In the genomic region with DNA sequence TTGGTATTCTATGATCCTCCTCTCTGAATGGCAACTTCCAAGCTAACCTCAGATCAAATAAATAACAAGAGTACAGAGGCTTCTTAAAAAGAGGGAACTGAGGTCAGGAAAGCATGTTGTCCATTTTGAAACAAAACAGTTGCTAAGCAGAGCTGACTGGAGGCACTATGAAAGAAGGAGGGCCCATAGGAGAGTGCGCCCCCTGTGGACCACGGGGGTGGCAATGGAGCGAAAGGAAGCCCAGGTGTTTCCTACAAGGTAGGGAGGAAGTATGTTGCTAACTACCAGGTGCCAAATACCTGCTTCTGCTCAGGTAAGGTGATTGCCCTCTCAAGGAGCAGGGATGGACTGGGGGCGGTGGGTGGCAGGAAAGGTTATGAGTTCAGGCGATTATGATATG, we compare ENCODE assay signal across 12 cellular contexts.
DNase-seq lines count a peak whose midpoint lies in the region; ATAC-seq, FAIRE-seq and TF ChIP-seq lines count a peak whose summit lies in the region.
"Had no signal": no experiment of that assay in that cellular context is flagged by ENCODE, and none has a peak within 500 bp of the region (broad histone marks: within the 10 kb centered on the region; RNA-seq: fewer than 3 reads in every experiment).

No MANE protein-coding gene starts in this region.

- RAD21 ChIA-PET in GM12878 (lab: Charles Lee; ENCODE audit: unreplicated experiment): no interaction called here

- in situ Hi-C loops in GM12878 (cut with MboI): no loop called here

- H3K9me3 ChIP-seq in GM12878 (replicated peaks; ENCODE audit: control insufficient read depth, insufficient read depth, low read length): no peaks in the 10 kb centered on the region
- H3K9me3 ChIP-seq: mucosa of descending colon had no signal

- POLR2A ChIA-PET in GM12878 (lab: Charles Lee): no interaction called here

- no peak overlapping the region for H3K4me3 ChIP-seq in HFF-Myc (replicated peaks; ENCODE audit: low read depth, low read length)
- no peak overlapping the region for H3K4me3 ChIP-seq in GM12878
- H3K4me3 ChIP-seq: mucosa of descending colon had no signal

- H3K4me3 Mint-ChIP-seq in activated T-cell treated with anti-CD3 and anti-CD28 coated beads, Interleukin-2, amount 50 U/mL, for 72 hours: no peak overlapping the region
- H3K4me3 Mint-ChIP-seq in activated T-cell treated with anti-CD3 and anti-CD28 coated beads, Interleukin-2, amount 50 U/mL, for 4 hours: no peak overlapping the region
- H3K4me3 Mint-ChIP-seq in osteocyte (ENCODE audit: unreplicated experiment): no peak overlapping the region
- H3K4me3 Mint-ChIP-seq: activated naive CD8-positive, alpha-beta T cell; stimulated activated naive B cell treated with anti-CD40 and anti-IgM and Interleukin-4, amounts not matched to agents 10 μg/mL and 1 μg/mL and 100 μg/mL, for 72 hours had no signal

- TF ChIP-seq RAD21 in GM12878 (IDR thresholded peaks at IDR 0.05; ENCODE audit: insufficient read depth, low read depth, low read length): 0 out of 2 replicates have a peak, but pooled peaks have one; percentile 25

- TF ChIP-seq CTCF in HFF-Myc (IDR thresholded peaks at IDR 0.05; ENCODE audit: low read depth, low read length, missing control alignments) (peak; percentile 30), GM12878 (IDR thresholded peaks at IDR 0.05 in 2 of 3, conservative IDR thresholded peaks at IDR 0.05 in 1 of 3; ENCODE audit: control insufficient read depth in 2 of 3, extremely low read depth in 1 of 3, insufficient read depth in 1 of 3, low read depth in 3 of 3, low read length in 3 of 3) (peak; percentile 20 to 37 (median 28); a peak in 4 of 6 replicates), osteocyte (IDR thresholded peaks at IDR 0.05) (peak; percentile 20)

- H4K20me1 ChIP-seq in GM12878 (ENCODE audit: control insufficient read depth, insufficient read depth): no peaks in the 10 kb centered on the region

- SMC1A ChIA-PET in GM12878 (lab: Charles Lee; ENCODE audit: uncharacterized antibody, unreplicated experiment): no interaction called here

- no peaks in the 10 kb centered on the region for H3K4me1 Mint-ChIP-seq in activated T-cell treated with anti-CD3 and anti-CD28 coated beads, Interleukin-2, amount 50 U/mL, for 72 hours (ENCODE audit: low read depth)
- H3K4me1 Mint-ChIP-seq in activated T-cell treated with anti-CD3 and anti-CD28 coated beads, Interleukin-2, amount 50 U/mL, for 4 hours (ENCODE audit: low read depth): no peaks in the 10 kb centered on the region
- H3K4me1 Mint-ChIP-seq in osteocyte (ENCODE audit: unreplicated experiment): no peaks in the 10 kb centered on the region

- H3K79me2 ChIP-seq in GM12878 (ENCODE audit: control insufficient read depth, insufficient read depth, low read length): no peaks in the 10 kb centered on the region

- no peaks in the 10 kb centered on the region for H3K36me3 ChIP-seq in GM12878 (ENCODE audit: control insufficient read depth in 2 of 2, insufficient read depth in 2 of 2, low read length in 1 of 2)

- peaks cover 29% of the 10 kb centered on the region for H3K27me3 Mint-ChIP-seq in activated T-cell treated with anti-CD3 and anti-CD28 coated beads, Interleukin-2, amount 50 U/mL, for 72 hours (ENCODE audit: low read depth)
- no peaks in the 10 kb centered on the region for H3K27me3 Mint-ChIP-seq in activated T-cell treated with anti-CD3 and anti-CD28 coated beads, Interleukin-2, amount 50 U/mL, for 4 hours (ENCODE audit: low read depth)
- peaks cover 9% of the 10 kb centered on the region for H3K27me3 Mint-ChIP-seq in osteocyte (ENCODE audit: unreplicated experiment)
- H3K27me3 Mint-ChIP-seq: activated naive CD8-positive, alpha-beta T cell; stimulated activated naive B cell treated with anti-CD40 and anti-IgM and Interleukin-4, amounts not matched to agents 10 μg/mL and 1 μg/mL and 100 μg/mL, for 72 hours had no signal

- H3K9ac ChIP-seq in GM12878 (ENCODE audit: control insufficient read depth, insufficient read depth, low read length): no peak overlapping the region

- intact Hi-C loops in GM12878 (cut with micrococcal nuclease; ENCODE audit: unreplicated experiment): no loop called here

- H3K27ac ChIP-seq in GM12878 (ENCODE audit: control insufficient read depth, insufficient read depth): no peak overlapping the region

- peak; percentile 12 to 18 for DNase-seq in activated T-cell treated with anti-CD3 and anti-CD28 coated beads, Interleukin-2, amount 50 U/mL, for 72 hours
- no peak for DNase-seq in activated T-cell treated with anti-CD3 and anti-CD28 coated beads, Interleukin-2, amount 50 U/mL, for 4 hours
- DNase-seq in HFF-Myc (ENCODE audit: extremely low read depth, low read depth) (no peak), GM12878 (ENCODE audit: low read depth, low spot score) (no peak), osteocyte (ENCODE audit: extremely low spot score, unreplicated experiment) (no peak), SKM-1 (lab: John Stamatoyannopoulos, UW; ENCODE audit: unreplicated experiment) (no peak)
- DNase-seq: EL; mucosa of descending colon; stimulated activated naive B cell treated with anti-CD40 and anti-IgM and Interleukin-4, amounts not matched to agents 10 μg/mL and 1 μg/mL and 100 μg/mL, for 72 hours had no signal

- H3K4me2 ChIP-seq in GM12878 (ENCODE audit: control insufficient read depth, insufficient read depth): no peak overlapping the region

- WGBS in GM12878 (ENCODE audit: insufficient coverage, insufficient replicate concordance, low lambda C conversion rate, missing lambda C conversion rate): 6% methylated on average over 5 of the region's 5 CpGs

- H3K4me1 ChIP-seq in GM12878 (ENCODE audit: control insufficient read depth, insufficient read depth, low read length): no peaks in the 10 kb centered on the region

- CTCF ChIA-PET in GM12878 (lab: Yijun Ruan, JAX): interaction anchor here (2.1 kb wide), 1 partner anchor 187 kb away, joined by 14 read pairs; no protein-coding TSS in a partner anchor

- BruUV-seq in GM12878 (replicated peaks; lab: Mats Ljungman, UMichigan): no TSS peak

- no peak for TF ChIP-seq EP300 in GM12878 (IDR thresholded peaks at IDR 0.05; ENCODE audit: borderline replicate concordance in 1 of 2, control insufficient read depth in 1 of 2, low read depth in 2 of 2, low read length in 2 of 2)

- no peak for TF ChIP-seq POLR2A in GM12878 (IDR thresholded peaks at IDR 0.05; ENCODE audit: low read depth, low read length)

- no peak for FAIRE-seq in GM12878 (lab: Jason Lieb, UNC)

- ATAC-seq in activated T-cell treated with anti-CD3 and anti-CD28 coated beads, Interleukin-2, amount 50 U/mL, for 72 hours (replicated peaks in 1 of 2): no peak
- ATAC-seq in activated T-cell treated with anti-CD3 and anti-CD28 coated beads, Interleukin-2, amount 50 U/mL, for 4 hours: no peak
- ATAC-seq in GM12878: 0 out of 3 replicates have a peak, but pooled peaks have one; percentile 34
- no peak for ATAC-seq in GM18517 (IDR thresholded peaks at IDR 0.05; ENCODE audit: unreplicated experiment)
- no peak for ATAC-seq in GM19328 (IDR thresholded peaks at IDR 0.05; ENCODE audit: unreplicated experiment)
- ATAC-seq: mucosa of descending colon; stimulated activated naive B cell treated with anti-CD40 and anti-IgM and Interleukin-4, amounts not matched to agents 10 μg/mL and 1 μg/mL and 100 μg/mL, for 72 hours had no signal

- H3K27ac Mint-ChIP-seq in activated T-cell treated with anti-CD3 and anti-CD28 coated beads, Interleukin-2, amount 50 U/mL, for 72 hours: no peak overlapping the region
- H3K27ac Mint-ChIP-seq in osteocyte (ENCODE audit: unreplicated experiment): no peak overlapping the region
- H3K27ac Mint-ChIP-seq: activated naive CD8-positive, alpha-beta T cell; stimulated activated naive B cell treated with anti-CD40 and anti-IgM and Interleukin-4, amounts not matched to agents 10 μg/mL and 1 μg/mL and 100 μg/mL, for 72 hours had no signal

- H3K27me3 ChIP-seq in GM12878 (replicated peaks in 1 of 2; ENCODE audit: control insufficient read depth in 2 of 2, insufficient read depth in 2 of 2, low read length in 1 of 2): no peaks in the 10 kb centered on the region

- peaks cover 0 to 1% of the 10 kb centered on the region in 2 donors for H3K36me3 Mint-ChIP-seq in activated T-cell treated with anti-CD3 and anti-CD28 coated beads, Interleukin-2, amount 50 U/mL, for 72 hours (ENCODE audit: insufficient read depth in 2 of 2)
- H3K36me3 Mint-ChIP-seq in activated T-cell treated with anti-CD3 and anti-CD28 coated beads, Interleukin-2, amount 50 U/mL, for 4 hours (ENCODE audit: insufficient read depth): no peaks in the 10 kb centered on the region
- no peaks in the 10 kb centered on the region for H3K36me3 Mint-ChIP-seq in osteocyte (ENCODE audit: unreplicated experiment)
- H3K36me3 Mint-ChIP-seq: activated naive CD8-positive, alpha-beta T cell had no signal

- no peak overlapping the region for H2AFZ ChIP-seq in GM12878 (ENCODE audit: control insufficient read depth, low read depth, low read length)

- peaks cover 0 to 6% of the 10 kb centered on the region in 2 donors for H3K9me3 Mint-ChIP-seq in activated T-cell treated with anti-CD3 and anti-CD28 coated beads, Interleukin-2, amount 50 U/mL, for 72 hours
- H3K9me3 Mint-ChIP-seq in activated T-cell treated with anti-CD3 and anti-CD28 coated beads, Interleukin-2, amount 50 U/mL, for 4 hours: no peaks in the 10 kb centered on the region
- peaks cover 18% of the 10 kb centered on the region for H3K9me3 Mint-ChIP-seq in osteocyte (ENCODE audit: unreplicated experiment)

TF ChIP-seq in GM12878, 131 proteins besides CTCF, POLR2A, EP300 and RAD21 (continues in another document):
- TF ChIP-seq TAF1 (IDR thresholded peaks at IDR 0.05; ENCODE audit: borderline replicate concordance, low read depth, low read length) (no peak), HDGF (IDR thresholded peaks at IDR 0.05) (no peak), GABPA (IDR thresholded peaks at IDR 0.05; ENCODE audit: low read depth) (no peak), WRNIP1 (IDR thresholded peaks at IDR 0.05; ENCODE audit: borderline replicate concordance, low read depth, low read length) (no peak), SMC3 (IDR thresholded peaks at IDR 0.05; ENCODE audit: borderline replicate concordance, low read length) (no peak), IKZF1 (conservative IDR thresholded peaks at IDR 0.05) (no peak), SIX5 (IDR thresholded peaks at IDR 0.05; ENCODE audit: low read depth, low read length, severe bottlenecking) (no peak), RAD51 (IDR thresholded peaks at IDR 0.05) (no peak), JUND (IDR thresholded peaks at IDR 0.05; ENCODE audit: low read depth, low read length) (no peak)
- TF ChIP-seq, protein P1, sequence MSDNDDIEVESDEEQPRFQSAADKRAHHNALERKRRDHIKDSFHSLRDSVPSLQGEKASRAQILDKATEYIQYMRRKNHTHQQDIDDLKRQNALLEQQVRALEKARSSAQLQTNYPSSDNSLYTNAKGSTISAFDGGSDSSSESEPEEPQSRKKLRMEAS (IDR thresholded peaks at IDR 0.05; ENCODE audit: low read depth, low read length): no peak

Comparison
In these comparisons a context has a peak if more than half of its experiments do, and no peak if none do; other contexts are left out.
1. DNase-seq: peak in activated T-cell treated with anti-CD3 and anti-CD28 coated beads, Interleukin-2, amount 50 U/mL, for 72 hours (2 of 2); none in activated T-cell treated with anti-CD3 and anti-CD28 coated beads, Interleukin-2, amount 50 U/mL, for 4 hours (single experiment), HFF-Myc (single experiment), GM12878 (single experiment), osteocyte (single experiment) and SKM-1 (single experiment).
2. Peak in every context shown above with its lines, with median percentiles within 50 percentile points of each other: CTCF ChIP-seq.